Comparison of ENCODE assay signal across 9 cellular contexts in genomic region chr12:113271853-113272561, GRCh38. TPM values are rescaled to one million over a fixed set of nuclear protein-coding genes. Genes with fewer than 3 reads are reported as not detected.
A peak's percentile ranks its signal among the peaks of the same experiment; 100 is the strongest.
DNase-seq lines count a peak whose midpoint lies in the region; ATAC-seq and TF ChIP-seq lines count a peak whose summit lies in the region.
"Had no signal": no experiment of that assay in that cellular context is flagged by ENCODE, and none has a peak within 500 bp of the region (broad histone marks: within the 10 kb centered on the region; RNA-seq: fewer than 3 reads in every experiment).

No MANE protein-coding gene starts in this region.

- DNase-seq in Daoy (ENCODE audit: low read depth) (peak; percentile 62), RWPE1 (ENCODE audit: low spot score) (peak; percentile 52), fibroblast of peridontal ligament (ENCODE audit: extremely low read depth) (peak; percentile 92), omental fat pad (ENCODE audit: low spot score) (peak; percentile 51), activated gamma-delta T cell treated with Interleukin-2 at 50 U/mL for 16 hours (no peak), NCI-H2171 treated with DMSO at 0.1 percent for 48 hours (lab: John Stamatoyannopoulos, UW) (no peak), DMS114 treated with DMSO at 0.1 percent for 48 hours (lab: John Stamatoyannopoulos, UW; ENCODE audit: unreplicated experiment) (no peak)

- H3K27ac ChIP-seq in RWPE1: peak overlapping the region; percentile 81

- CTCF ChIA-PET in RWPE1 (lab: Yijun Ruan, JAX): no interaction called here

- ATAC-seq in omental fat pad (ENCODE audit: low FRiP score) (peak; percentile 94), HG03342 (IDR thresholded peaks at IDR 0.05; ENCODE audit: unreplicated experiment) (no peak)
- ATAC-seq: HCT116 had no signal

- POLR2A ChIA-PET in RWPE1 (lab: Yijun Ruan, JAX; ENCODE audit: low non-redundant PET): interaction anchor here (0.5 kb wide), 1 partner anchor 11 kb away, joined by 5 read pairs; no protein-coding TSS in a partner anchor

- TF ChIP-seq CTCF in RWPE1 (conservative IDR thresholded peaks at IDR 0.05; ENCODE audit: low read depth) (no peak), omental fat pad (IDR thresholded peaks at IDR 0.05) (no peak)

RNA-seq across cellular contexts. Expression of gene TPCN1, which starts 50.7 kb away (rescaled TPM):
- 8.5 and 10.4 TPM in 2 replicates for total RNA-seq in Daoy (2014; rRNA removed; shearing (Covaris generic))
- total RNA-seq in omental fat pad: 10 to 100 TPM; 29.4 to 52.0 (median 33.5) TPM

Comparison
In these comparisons a context has a peak if more than half of its experiments do, and no peak if none do; other contexts are left out.
1. DNase-seq: peak in Daoy (single experiment), RWPE1 (single experiment), fibroblast of peridontal ligament (single experiment) and omental fat pad (single experiment); none in activated gamma-delta T cell treated with Interleukin-2 at 50 U/mL for 16 hours (single experiment), NCI-H2171 treated with DMSO at 0.1 percent for 48 hours (single experiment) and DMS114 treated with DMSO at 0.1 percent for 48 hours (single experiment).